31 cellular contexts compared by ENCODE assay signal in genomic region chr6:166179704-166180103, GRCh38. TPM values are rescaled to one million over a fixed set of nuclear protein-coding genes. Genes with fewer than 3 reads are reported as not detected.
A peak's percentile ranks its signal among the peaks of the same experiment; 100 is the strongest.
DNase-seq lines count a peak whose midpoint lies in the region; ATAC-seq, FAIRE-seq and TF ChIP-seq lines count a peak whose summit lies in the region.
"Had no signal": no experiment of that assay in that cellular context is flagged by ENCODE, and none has a peak within 500 bp of the region (broad histone marks: within the 10 kb centered on the region; RNA-seq: fewer than 3 reads in every experiment).

No MANE protein-coding gene starts in this region.

- TF ChIP-seq POLR2A in GM12891 (IDR thresholded peaks at IDR 0.05; ENCODE audit: low read depth, low read length) = no peak

- no peak for DNase-seq in GM12891 (ENCODE audit: insufficient read length, low spot score)
- DNase-seq in coronary artery (ENCODE audit: low spot score) = peak; percentile 28
- DNase-seq in foreskin keratinocyte = no peak
- no peak for DNase-seq in NCI-H1930 (lab: John Stamatoyannopoulos, UW)
- DNase-seq: ACHN; Caco-2; CD4-positive, alpha-beta memory T cell; DMS 273 treated with DMSO at 0.1 percent for 48 hours; DND-41; GOT3; HCEC 1CT; IMR-90; Kasumi-1; NCI-H1092; NCI-H1436 treated with DMSO at 0.1 percent for 48 hours; NCI-H2029; NCI-H2227 treated with DMSO at 0.1 percent for 48 hours; NCI-H510A; NK-92 treated with Interleukin-12 subunit alpha and Interleukin-12 subunit beta, amount 100 ng/mL, for 24 hours; T-cell had no signal

- TF ChIP-seq CTCF in coronary artery (IDR thresholded peaks at IDR 0.05) (no peak), foreskin keratinocyte (conservative IDR thresholded peaks at IDR 0.05) (no peak)

- H3K27me3 ChIP-seq in foreskin keratinocyte = no peaks in the 10 kb centered on the region
- H3K27me3 ChIP-seq: BLaER1 treated with 17β-estradiol and CSF1 and Interleukin-3, amounts not matched to agents 10 nM and 100 nM had no signal

- H3K27ac ChIP-seq in coronary artery = no peak overlapping the region
- no peak overlapping the region for H3K27ac ChIP-seq in foreskin keratinocyte
- H3K27ac ChIP-seq: 22Rv1; BLaER1 treated with 17β-estradiol and CSF1 and Interleukin-3, amounts not matched to agents 10 nM and 100 nM had no signal

- no peak overlapping the region for H3K4me3 ChIP-seq in coronary artery
- H3K4me3 ChIP-seq: BLaER1 treated with 17β-estradiol and CSF1 and Interleukin-3, amounts not matched to agents 10 nM and 100 nM had no signal

- no peaks in the 10 kb centered on the region for H3K4me1 ChIP-seq in foreskin keratinocyte
- H3K4me1 ChIP-seq: BLaER1 treated with 17β-estradiol and CSF1 and Interleukin-3, amounts not matched to agents 10 nM and 100 nM; Caco-2 had no signal

- ATAC-seq in GM21360 (IDR thresholded peaks at IDR 0.05; ENCODE audit: unreplicated experiment) (peak; percentile 57), HG03432 (IDR thresholded peaks at IDR 0.05; ENCODE audit: unreplicated experiment) (peak; percentile 59), foreskin keratinocyte (no peak), HG03097 (IDR thresholded peaks at IDR 0.05; ENCODE audit: low FRiP score, unreplicated experiment) (no peak)
- ATAC-seq in activated CD4-positive, CD25-positive, alpha-beta regulatory T cell treated with anti-CD3 and anti-CD28 coated beads, Interleukin-2, amount 50 U/mL, for 24 hours = no peak
- ATAC-seq: Panc1, T-cell had no signal

- no peak for FAIRE-seq in GM12891 (lab: Jason Lieb, UNC)
- FAIRE-seq: GM12892, GM18507, HTR-8/SVneo had no signal

TF ChIP-seq in GM12891, 5 proteins besides CTCF, POLR2A, EP300 and RAD21:
- no peak for TF ChIP-seq TAF1 (IDR thresholded peaks at IDR 0.05; ENCODE audit: low read depth, low read length)
- peak; percentile 89 for TF ChIP-seq SPI1 (IDR thresholded peaks at IDR 0.05; ENCODE audit: low read depth, low read length)

RNA-seq across cellular contexts. Expression of gene TBXT, which starts 12.1 kb away (rescaled TPM):
- 14.5 TPM for polyA plus RNA-seq in GM12891 (2012; ENCODE audit: low read depth, missing spikeins)
- total RNA-seq in foreskin keratinocyte = not detected in 2 replicates
- polyA plus RNA-seq in foreskin keratinocyte = not detected in 2 replicates
- total RNA-seq: Caco-2; CD4-positive, alpha-beta memory T cell; IMR-90; MCF 10A; T-cell had no signal
- polyA plus RNA-seq: CD4-positive, alpha-beta memory T cell; IMR-90 had no signal

Comparison
In these comparisons a context has a peak if more than half of its experiments do, and no peak if none do; other contexts are left out.
1. ATAC-seq: peak in GM21360 (single experiment) and HG03432 (single experiment); none in activated CD4-positive, CD25-positive, alpha-beta regulatory T cell treated with anti-CD3 and anti-CD28 coated beads, Interleukin-2, amount 50 U/mL, for 24 hours (0 of 2), foreskin keratinocyte (single experiment) and HG03097 (single experiment).